8 cellular contexts compared by ENCODE assay signal in the genomic region with DNA sequence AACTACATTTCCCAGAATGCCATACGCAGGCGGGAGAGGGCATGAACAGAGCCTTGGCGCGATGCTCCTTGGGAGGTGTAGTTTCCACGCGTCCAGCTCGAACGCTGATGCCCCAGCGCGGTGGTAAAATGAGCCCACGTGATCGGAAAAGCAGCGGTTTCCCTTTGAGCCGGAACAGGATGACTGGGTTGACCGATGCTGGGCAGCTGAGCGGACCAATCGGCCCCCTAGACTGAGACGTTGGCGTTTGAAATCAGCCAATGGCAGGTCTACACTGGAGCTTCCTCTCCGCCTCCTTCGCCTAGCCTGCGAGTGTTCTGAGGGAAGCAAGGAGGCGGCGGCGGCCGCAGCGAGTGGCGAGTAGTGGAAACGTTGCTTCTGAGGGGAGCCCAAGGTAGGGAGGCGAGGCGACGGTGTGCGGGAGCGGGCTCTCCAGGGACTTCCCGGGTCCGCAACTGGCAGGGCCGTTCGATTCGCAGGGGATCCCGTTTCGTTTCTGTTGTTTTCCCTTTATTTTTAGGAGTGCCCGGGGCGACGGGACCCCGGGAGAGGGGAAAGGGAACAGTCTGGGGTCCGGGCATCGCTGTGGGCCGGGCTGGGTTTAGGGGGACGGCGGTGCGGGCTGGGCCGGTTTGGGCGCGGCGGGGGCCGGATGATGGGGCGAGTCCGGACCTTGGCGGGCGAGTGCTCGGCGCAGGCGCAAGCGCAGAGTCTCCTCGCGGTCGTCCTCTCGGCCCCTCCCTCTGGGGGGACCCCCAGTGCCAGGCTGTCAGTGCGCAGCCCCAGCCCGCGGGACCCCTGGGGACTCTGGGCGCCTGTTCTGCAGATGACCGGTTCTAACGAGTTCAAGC. TPM values are rescaled to one million over a fixed set of nuclear protein-coding genes. Genes with fewer than 3 reads are reported as not detected.
A peak's percentile ranks its signal among the peaks of the same experiment; 100 is the strongest.
DNase-seq lines count a peak whose midpoint lies in the region; TF ChIP-seq lines count a peak whose summit lies in the region.

A gene with protein sequence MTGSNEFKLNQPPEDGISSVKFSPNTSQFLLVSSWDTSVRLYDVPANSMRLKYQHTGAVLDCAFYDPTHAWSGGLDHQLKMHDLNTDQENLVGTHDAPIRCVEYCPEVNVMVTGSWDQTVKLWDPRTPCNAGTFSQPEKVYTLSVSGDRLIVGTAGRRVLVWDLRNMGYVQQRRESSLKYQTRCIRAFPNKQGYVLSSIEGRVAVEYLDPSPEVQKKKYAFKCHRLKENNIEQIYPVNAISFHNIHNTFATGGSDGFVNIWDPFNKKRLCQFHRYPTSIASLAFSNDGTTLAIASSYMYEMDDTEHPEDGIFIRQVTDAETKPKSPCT (plus strand): TSS at position 311 of the 851 bp plus-strand sequence. CDS start 516 bp downstream, at position 827.

- no peak within 1 kb of the TSS for H2BK5ac ChIP-seq in H9 (ENCODE audit: insufficient read length, low read length)

- no peak within 1 kb of the TSS for H4K91ac ChIP-seq in H9 (ENCODE audit: insufficient read length, low read depth, low read length)

- H3K27me3 ChIP-seq in H9 (ENCODE audit: insufficient read depth, low read length), result peaks cover 13% of the 10 kb centered on the region; the same call in 1 of the 2 replicates
- H3K27me3 ChIP-seq in MG63, result no peaks in the 10 kb centered on the region

- H3K4me1 Mint-ChIP-seq in H9 (peaks cover 50 to 61% of the 10 kb centered on the region in 2 experiments), nephron (peaks cover 22% of the 10 kb centered on the region)
- H3K4me1 Mint-ChIP-seq in stimulated activated naive CD8-positive, alpha-beta T cell treated with anti-CD3 and anti-CD28 coated beads, Interleukin-15, Interleukin-2, amounts not matched to agents 100 ng/mL and 50 ng/mL, for 24 hours (ENCODE audit: low read depth), result peaks cover 73% of the 10 kb centered on the region

- DNase-seq in ELR (ENCODE audit: low read depth) (peak; percentile 100), H9 (peak; percentile 100), MG63 (peak; percentile 99), SHP77 treated with DMSO at 0.1 percent for 48 hours (lab: John Stamatoyannopoulos, UW) (peak; percentile 99), fibroblast of the aortic adventitia (ENCODE audit: low read depth) (peak; percentile 100)
- DNase-seq in activated effector memory CD4-positive, alpha-beta T cell treated with anti-CD3 and anti-CD28 coated beads, Interleukin-2, amount 50 U/mL, for 16 hours, result peak; percentile 98

- no peak within 1 kb of the TSS for H3K56ac ChIP-seq in H9 (ENCODE audit: insufficient read length, low read depth, low read length)

- peak within 1 kb of the TSS; percentile 71 for H3K18ac ChIP-seq in H9 (ENCODE audit: insufficient read length, low read depth, low read length)

- H3K36me3 ChIP-seq in MG63, result peaks cover 48% of the 10 kb centered on the region

- no peak within 1 kb of the TSS for H4K5ac ChIP-seq in H9 (ENCODE audit: insufficient read length, low read depth, low read length)

- H3K36me3 Mint-ChIP-seq in H9 (ENCODE audit: insufficient read depth in 1 of 3, low read depth in 3 of 3) (peaks cover 38 to 42% (median 42%) of the 10 kb centered on the region in 3 experiments), nephron (ENCODE audit: low read depth) (peaks cover 32% of the 10 kb centered on the region)
- peaks cover 42% of the 10 kb centered on the region for H3K36me3 Mint-ChIP-seq in stimulated activated naive CD8-positive, alpha-beta T cell treated with anti-CD3 and anti-CD28 coated beads, Interleukin-15, Interleukin-2, amounts not matched to agents 100 ng/mL and 50 ng/mL, for 24 hours (ENCODE audit: low read depth)

- peak within 1 kb of the TSS; percentile 86 for H3K14ac ChIP-seq in H9 (ENCODE audit: insufficient read depth, low read length)

- H3K4me2 ChIP-seq in H9 (ENCODE audit: insufficient read depth, insufficient read length, low read length), result peak within 1 kb of the TSS; percentile 95

- no peak within 1 kb of the TSS for H2BK120ac ChIP-seq in H9 (ENCODE audit: low read depth, low read length, poor library complexity, severe bottlenecking)

- H3K27me3 Mint-ChIP-seq in H9 (ENCODE audit: low read depth) (peaks cover 44% of the 10 kb centered on the region), nephron (ENCODE audit: low read depth) (peaks cover 50% of the 10 kb centered on the region)
- H3K27me3 Mint-ChIP-seq in stimulated activated naive CD8-positive, alpha-beta T cell treated with anti-CD3 and anti-CD28 coated beads, Interleukin-15, Interleukin-2, amounts not matched to agents 100 ng/mL and 50 ng/mL, for 24 hours, result peaks cover 21% of the 10 kb centered on the region

- H3K4me1 ChIP-seq in H9 (ENCODE audit: insufficient read depth, low read length), result peaks cover 10% of the 10 kb centered on the region; the same call in 1 of the 2 replicates

- no peak within 1 kb of the TSS for H3T11ph ChIP-seq in H9 (ENCODE audit: low read length)

- H2BK15ac ChIP-seq in H9 (ENCODE audit: low read depth, low read length), result no peak within 1 kb of the TSS

- H2BK12ac ChIP-seq in H9 (ENCODE audit: insufficient read length, low read depth, low read length), result no peak within 1 kb of the TSS

- no peak within 1 kb of the TSS for H4K8ac ChIP-seq in H9 (replicated peaks; ENCODE audit: insufficient read length, low read depth, low read length)

- H2AK5ac ChIP-seq in H9 (ENCODE audit: insufficient read length, low read length), result no peak within 1 kb of the TSS

- H3K4me3 ChIP-seq in MG63 (peak within 1 kb of the TSS; percentile 95), fibroblast of the aortic adventitia (ENCODE audit: low read depth, low read length) (peak within 1 kb of the TSS; percentile 95)

- H3K4me3 Mint-ChIP-seq in H9 (peak within 1 kb of the TSS; percentile 98 to 100), nephron (peak within 1 kb of the TSS; percentile 98 to 100 (median 99))
- H3K4me3 Mint-ChIP-seq in stimulated activated naive CD8-positive, alpha-beta T cell treated with anti-CD3 and anti-CD28 coated beads, Interleukin-15, Interleukin-2, amounts not matched to agents 100 ng/mL and 50 ng/mL, for 24 hours, result peak within 1 kb of the TSS; percentile 94

- H3K79me2 ChIP-seq in H9 (ENCODE audit: insufficient read depth, low read length), result peaks cover 24% of the 10 kb centered on the region; the same call in 1 of the 2 replicates

- H2BK20ac ChIP-seq in H9 (ENCODE audit: low read depth, low read length, poor library complexity, severe bottlenecking), result no peak within 1 kb of the TSS

- no peaks in the 10 kb centered on the region for H3K79me1 ChIP-seq in H9 (ENCODE audit: insufficient read depth, low read depth, low read length, poor library complexity, severe bottlenecking)

- H3K27ac Mint-ChIP-seq in H9 (peak within 1 kb of the TSS; percentile 93 to 99 (median 99)), nephron (peak within 1 kb of the TSS; percentile 85 to 95 (median 91))
- peak within 1 kb of the TSS; percentile 98 for H3K27ac Mint-ChIP-seq in stimulated activated naive CD8-positive, alpha-beta T cell treated with anti-CD3 and anti-CD28 coated beads, Interleukin-15, Interleukin-2, amounts not matched to agents 100 ng/mL and 50 ng/mL, for 24 hours

- no peak for TF ChIP-seq CTCF in H9 (conservative IDR thresholded peaks at IDR 0.05)
- TF ChIP-seq CTCF in fibroblast of the aortic adventitia (IDR thresholded peaks at IDR 0.05; ENCODE audit: insufficient read depth, low read length), result peak; percentile 46
- no peak for TF ChIP-seq CTCF in nephron (IDR thresholded peaks at IDR 0.05; ENCODE audit: unreplicated experiment in 3 of 3)

- H3K27ac ChIP-seq in H9 (ENCODE audit: insufficient read length, low read depth, low read length), result no peak within 1 kb of the TSS

- no peak within 1 kb of the TSS for H3K23ac ChIP-seq in H9 (ENCODE audit: insufficient read length, low read depth, low read length)

- H3K9me3 ChIP-seq in H9 (ENCODE audit: control insufficient read depth, low read depth, low read length), result no peaks in the 10 kb centered on the region
- no peaks in the 10 kb centered on the region for H3K9me3 ChIP-seq in MG63

- H3K23me2 ChIP-seq in H9 (ENCODE audit: insufficient read length, low read depth, low read length, poor library complexity, severe bottlenecking), result peaks cover 18% of the 10 kb centered on the region

- no peaks in the 10 kb centered on the region for H4K20me1 ChIP-seq in H9 (ENCODE audit: control insufficient read depth, insufficient read depth, insufficient read length)

- H3K9me3 Mint-ChIP-seq in H9, result peaks cover 0 to 2% of the 10 kb centered on the region in 2 experiments; a peak in 2 of 5 replicates
- no peaks in the 10 kb centered on the region for H3K9me3 Mint-ChIP-seq in nephron
- no peaks in the 10 kb centered on the region for H3K9me3 Mint-ChIP-seq in stimulated activated naive CD8-positive, alpha-beta T cell treated with anti-CD3 and anti-CD28 coated beads, Interleukin-15, Interleukin-2, amounts not matched to agents 100 ng/mL and 50 ng/mL, for 24 hours

- H3K9ac ChIP-seq in H9 (ENCODE audit: extremely low read depth, insufficient read length, low read length), result peak within 1 kb of the TSS; percentile 80

- H3K4ac ChIP-seq in H9 (ENCODE audit: low read depth, low read length), result no peak within 1 kb of the TSS; the same call in 1 of the 2 replicates

- H2AFZ ChIP-seq in H9 (ENCODE audit: low read length), result no peak within 1 kb of the TSS

- no CpG with 5 or more reads among the region's 74 CpGs for WGBS in H9 (ENCODE audit: extremely low coverage, insufficient read length, low lambda C conversion rate)

RNA-seq across cellular contexts. Expression of the gene that starts here (rescaled TPM):
- total RNA-seq in H9 (2021), result 188 and 200 TPM in 2 replicates
- total RNA-seq in MG63 (2014; rRNA removed; shearing (Covaris generic); ENCODE audit: low replicate concordance), result 164 and 222 TPM in 2 replicates
- 113 and 182 TPM in 2 replicates for total RNA-seq in fibroblast of the aortic adventitia (ENCODE audit: low replicate concordance)
